8 cellular contexts compared by ENCODE assay signal in genomic region chr14:76844223-76844622, GRCh38.
DNase-seq lines count a peak whose midpoint lies in the region; ATAC-seq and TF ChIP-seq lines count a peak whose summit lies in the region.

No MANE protein-coding gene starts in this region.

- in situ Hi-C loops in GM13977 (cut with MboI; ENCODE audit: low pct_unique_long_range_greater_than_20kb, low sequenced_read_pairs, unreplicated experiment): no loop called here

- H3K27ac ChIP-seq in BLaER1: no peak overlapping the region

- H3K27me3 ChIP-seq in BLaER1: no peaks in the 10 kb centered on the region

- DNase-seq in NCI-H69 (lab: John Stamatoyannopoulos, UW): peak; percentile 85
- peak; percentile 53 for DNase-seq in activated T-cell treated with anti-CD3 and anti-CD28 coated beads, Interleukin-2, amount 50 U/mL, for 1 hour
- DNase-seq in head of caudate nucleus: peak in 34 of 42 donors; percentile 18 to 77 (median 44)
- peak; percentile 17 to 21 for DNase-seq in stimulated activated CD4-positive, alpha-beta T cell treated with anti-CD3 and anti-CD28 coated beads, Interleukin-1b, Interleukin-23, amount 100 ng/mL, for 1 hour (ENCODE audit: low read depth in 2 of 2)
- no peak for DNase-seq in GM13977 (ENCODE audit: low spot score)

- intact Hi-C loops in head of caudate nucleus (cut with DNase I): no loop called here

- ATAC-seq in HG02759 (IDR thresholded peaks at IDR 0.05; ENCODE audit: unreplicated experiment) (no peak), GM19463 (IDR thresholded peaks at IDR 0.05; ENCODE audit: unreplicated experiment) (no peak)

- peak overlapping the region; percentile 12; the same call in 1 of the 2 replicates for H3K4me2 ChIP-seq in BLaER1

- no peaks in the 10 kb centered on the region for H4K20me1 ChIP-seq in BLaER1

- no peaks in the 10 kb centered on the region for H3K9me3 ChIP-seq in BLaER1

- H3K4me1 ChIP-seq in BLaER1: peaks cover 20% of the 10 kb centered on the region

- H3K36me3 ChIP-seq in BLaER1: no peaks in the 10 kb centered on the region

- TF ChIP-seq CTCF in GM13977 (IDR thresholded peaks at IDR 0.05; ENCODE audit: extremely low read depth, insufficient read depth, missing control alignments): no peak

- no peak overlapping the region for H3K9ac ChIP-seq in BLaER1

- H3K4me3 ChIP-seq in BLaER1: no peak overlapping the region
